In the genomic region with DNA sequence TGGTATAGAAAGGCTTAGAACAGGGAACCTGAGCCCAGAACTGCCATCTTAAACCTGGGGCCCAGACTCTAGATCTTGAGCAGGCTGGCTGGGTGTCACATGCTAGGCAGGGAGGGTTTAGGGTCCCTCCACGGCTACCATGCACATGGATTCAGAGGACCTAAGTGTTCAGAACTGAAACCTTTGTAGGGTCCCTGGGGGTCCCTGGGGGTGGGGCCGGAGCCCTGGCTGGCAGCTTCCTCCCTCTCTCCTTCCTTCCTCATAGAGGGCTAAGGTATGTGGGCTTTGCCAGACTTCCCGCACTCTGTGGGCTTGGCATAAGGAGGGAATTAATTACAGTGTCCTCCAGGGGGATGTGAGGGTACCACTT, we compare ENCODE assay signal across 1 cellular context.
TF ChIP-seq lines count a peak whose summit lies in the region.

No MANE protein-coding gene starts in this region.

TF ChIP-seq in WTC11, 78 proteins besides CTCF, POLR2A, EP300 and RAD21:
- TF ChIP-seq ZNF416 (CRISPR knock-in tag; IDR thresholded peaks at IDR 0.05) (no peak), TEAD1 (CRISPR knock-in tag; IDR thresholded peaks at IDR 0.05) (no peak), MYBL2 (CRISPR knock-in tag; IDR thresholded peaks at IDR 0.05) (no peak), JUN (CRISPR knock-in tag; IDR thresholded peaks at IDR 0.05) (no peak), ZNF396 (CRISPR knock-in tag; IDR thresholded peaks at IDR 0.05; ENCODE audit: borderline replicate concordance) (no peak), NFYB (CRISPR knock-in tag; conservative IDR thresholded peaks at IDR 0.05; ENCODE audit: low read depth) (no peak), IRF2 (CRISPR knock-in tag; IDR thresholded peaks at IDR 0.05; ENCODE audit: borderline replicate concordance, low read depth) (no peak)
- TF ChIP-seq, protein P1, sequence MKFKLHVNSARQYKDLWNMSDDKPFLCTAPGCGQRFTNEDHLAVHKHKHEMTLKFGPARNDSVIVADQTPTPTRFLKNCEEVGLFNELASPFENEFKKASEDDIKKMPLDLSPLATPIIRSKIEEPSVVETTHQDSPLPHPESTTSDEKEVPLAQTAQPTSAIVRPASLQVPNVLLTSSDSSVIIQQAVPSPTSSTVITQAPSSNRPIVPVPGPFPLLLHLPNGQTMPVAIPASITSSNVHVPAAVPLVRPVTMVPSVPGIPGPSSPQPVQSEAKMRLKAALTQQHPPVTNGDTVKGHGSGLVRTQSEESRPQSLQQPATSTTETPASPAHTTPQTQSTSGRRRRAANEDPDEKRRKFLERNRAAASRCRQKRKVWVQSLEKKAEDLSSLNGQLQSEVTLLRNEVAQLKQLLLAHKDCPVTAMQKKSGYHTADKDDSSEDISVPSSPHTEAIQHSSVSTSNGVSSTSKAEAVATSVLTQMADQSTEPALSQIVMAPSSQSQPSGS (CRISPR knock-in tag; IDR thresholded peaks at IDR 0.05; ENCODE audit: borderline replicate concordance, low read depth): no peak
- TF ChIP-seq, protein P2, sequence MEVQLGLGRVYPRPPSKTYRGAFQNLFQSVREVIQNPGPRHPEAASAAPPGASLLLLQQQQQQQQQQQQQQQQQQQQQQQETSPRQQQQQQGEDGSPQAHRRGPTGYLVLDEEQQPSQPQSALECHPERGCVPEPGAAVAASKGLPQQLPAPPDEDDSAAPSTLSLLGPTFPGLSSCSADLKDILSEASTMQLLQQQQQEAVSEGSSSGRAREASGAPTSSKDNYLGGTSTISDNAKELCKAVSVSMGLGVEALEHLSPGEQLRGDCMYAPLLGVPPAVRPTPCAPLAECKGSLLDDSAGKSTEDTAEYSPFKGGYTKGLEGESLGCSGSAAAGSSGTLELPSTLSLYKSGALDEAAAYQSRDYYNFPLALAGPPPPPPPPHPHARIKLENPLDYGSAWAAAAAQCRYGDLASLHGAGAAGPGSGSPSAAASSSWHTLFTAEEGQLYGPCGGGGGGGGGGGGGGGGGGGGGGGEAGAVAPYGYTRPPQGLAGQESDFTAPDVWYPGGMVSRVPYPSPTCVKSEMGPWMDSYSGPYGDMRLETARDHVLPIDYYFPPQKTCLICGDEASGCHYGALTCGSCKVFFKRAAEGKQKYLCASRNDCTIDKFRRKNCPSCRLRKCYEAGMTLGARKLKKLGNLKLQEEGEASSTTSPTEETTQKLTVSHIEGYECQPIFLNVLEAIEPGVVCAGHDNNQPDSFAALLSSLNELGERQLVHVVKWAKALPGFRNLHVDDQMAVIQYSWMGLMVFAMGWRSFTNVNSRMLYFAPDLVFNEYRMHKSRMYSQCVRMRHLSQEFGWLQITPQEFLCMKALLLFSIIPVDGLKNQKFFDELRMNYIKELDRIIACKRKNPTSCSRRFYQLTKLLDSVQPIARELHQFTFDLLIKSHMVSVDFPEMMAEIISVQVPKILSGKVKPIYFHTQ (CRISPR knock-in tag; IDR thresholded peaks at IDR 0.05): no peak
- TF ChIP-seq, protein P3, sequence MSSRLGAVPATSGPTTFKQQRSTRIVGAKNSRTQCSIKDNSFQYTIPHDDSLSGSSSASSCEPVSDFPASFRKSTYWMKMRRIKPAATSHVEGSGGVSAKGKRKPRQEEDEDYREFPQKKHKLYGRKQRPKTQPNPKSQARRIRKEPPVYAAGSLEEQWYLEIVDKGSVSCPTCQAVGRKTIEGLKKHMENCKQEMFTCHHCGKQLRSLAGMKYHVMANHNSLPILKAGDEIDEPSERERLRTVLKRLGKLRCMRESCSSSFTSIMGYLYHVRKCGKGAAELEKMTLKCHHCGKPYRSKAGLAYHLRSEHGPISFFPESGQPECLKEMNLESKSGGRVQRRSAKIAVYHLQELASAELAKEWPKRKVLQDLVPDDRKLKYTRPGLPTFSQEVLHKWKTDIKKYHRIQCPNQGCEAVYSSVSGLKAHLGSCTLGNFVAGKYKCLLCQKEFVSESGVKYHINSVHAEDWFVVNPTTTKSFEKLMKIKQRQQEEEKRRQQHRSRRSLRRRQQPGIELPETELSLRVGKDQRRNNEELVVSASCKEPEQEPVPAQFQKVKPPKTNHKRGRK (CRISPR knock-in tag; IDR thresholded peaks at IDR 0.05; ENCODE audit: borderline replicate concordance): no peak
- TF ChIP-seq, protein P4, sequence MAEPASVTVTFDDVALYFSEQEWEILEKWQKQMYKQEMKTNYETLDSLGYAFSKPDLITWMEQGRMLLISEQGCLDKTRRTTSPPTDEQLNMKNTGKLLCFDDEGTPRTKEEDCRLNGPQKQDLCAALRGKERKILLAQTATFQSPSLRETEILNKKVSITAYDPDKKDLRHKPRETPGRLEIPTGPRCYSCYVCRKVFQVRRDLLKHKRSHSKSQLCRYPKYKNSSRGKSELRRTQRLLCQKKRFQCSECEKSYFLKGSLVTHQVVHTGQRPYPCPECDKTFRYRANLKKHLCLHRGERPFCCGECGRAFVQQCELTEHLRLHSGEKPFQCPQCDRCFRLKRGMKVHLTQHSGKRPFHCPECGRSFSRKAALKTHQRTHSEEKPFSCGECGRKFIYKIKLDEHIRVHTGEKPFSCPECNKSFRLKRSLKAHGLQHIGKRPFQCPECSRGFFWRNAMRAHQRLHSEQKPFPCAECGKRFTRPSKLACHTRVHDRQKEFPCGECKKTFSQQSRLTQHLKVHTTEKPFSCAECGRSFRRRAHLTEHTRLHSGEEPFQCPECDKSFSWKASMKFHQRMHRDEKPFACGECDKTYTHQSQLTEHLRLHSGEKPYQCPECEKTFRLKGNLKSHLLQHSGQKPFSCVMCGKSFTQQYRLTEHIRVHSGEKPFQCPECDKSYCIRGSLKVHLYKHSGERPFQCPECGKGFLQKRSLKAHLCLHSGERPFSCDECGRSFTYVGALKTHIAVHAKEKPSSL (CRISPR knock-in tag; conservative IDR thresholded peaks at IDR 0.05): no peak
